In the genomic region with DNA sequence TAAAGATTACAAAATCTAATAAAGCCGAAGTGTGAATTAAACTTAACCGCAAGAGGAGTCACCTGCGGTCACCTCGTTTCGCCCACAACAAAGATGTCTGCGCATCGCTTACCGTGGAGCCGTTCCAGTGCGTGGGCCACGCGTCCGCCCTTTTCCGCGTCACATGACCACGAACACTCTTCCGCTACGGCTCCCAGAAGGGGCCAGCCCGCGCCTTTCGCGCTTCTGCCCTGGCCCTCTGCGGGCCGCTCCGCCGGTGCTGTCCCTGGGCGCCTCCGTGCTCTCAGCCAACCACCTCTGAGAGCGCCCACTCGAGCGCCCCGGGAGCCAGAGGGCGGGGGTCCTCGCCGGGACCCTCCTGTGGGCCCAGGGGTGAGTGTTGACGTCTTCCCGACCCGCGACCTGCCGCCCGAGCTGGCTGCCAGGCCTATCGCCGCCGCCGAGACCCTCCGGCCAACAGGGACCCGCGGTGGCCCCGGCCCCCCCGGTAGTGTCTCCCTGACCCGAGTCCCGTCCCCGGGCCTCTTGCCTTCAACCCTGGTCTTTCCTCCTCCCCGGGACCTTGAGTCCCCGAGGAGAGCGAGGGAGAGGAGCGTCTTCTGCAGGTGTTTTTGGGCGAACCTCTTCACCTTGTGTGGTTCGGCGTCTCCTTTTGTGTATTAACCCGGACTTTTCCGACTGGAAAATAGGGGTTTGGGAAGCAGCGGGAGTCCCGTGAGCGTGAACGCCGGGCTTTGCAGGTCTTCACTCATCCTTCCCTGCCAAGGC, we compare ENCODE assay signal across 8 cellular contexts. TPM values are rescaled to one million over a fixed set of nuclear protein-coding genes. Genes with fewer than 3 reads are reported as not detected.
DNase-seq lines count a peak whose midpoint lies in the region; ATAC-seq and TF ChIP-seq lines count a peak whose summit lies in the region.

TSS of gene MFF (plus strand) at position 196 of the 768 bp plus-strand sequence. CDS start 5,415 bp downstream, outside the sequence.

- no peaks in the 10 kb centered on the region for H3K27me3 ChIP-seq in BLaER1 treated with 17β-estradiol and CSF1 and Interleukin-3, amounts not matched to agents 10 nM and 100 nM
- no peaks in the 10 kb centered on the region for H3K27me3 ChIP-seq in colonic mucosa

- no peak for TF ChIP-seq CTCF in colonic mucosa (IDR thresholded peaks at IDR 0.05)

- peaks cover 0 to 28% (median 9%) of the 10 kb centered on the region in 11 experiments; a peak in 9 of 22 replicates for H4K20me1 ChIP-seq in BLaER1 treated with 17β-estradiol and CSF1 and Interleukin-3, amounts not matched to agents 10 nM and 100 nM

- H3K4me1 ChIP-seq in BLaER1 treated with 17β-estradiol and CSF1 and Interleukin-3, amounts not matched to agents 10 nM and 100 nM = peaks cover 22 to 48% (median 35%) of the 10 kb centered on the region in 10 experiments
- peaks cover 6% of the 10 kb centered on the region for H3K4me1 ChIP-seq in colonic mucosa

- peak within 1 kb of the TSS; percentile 83 to 99 (median 90) for H3K4me3 ChIP-seq in BLaER1 treated with 17β-estradiol and CSF1 and Interleukin-3, amounts not matched to agents 10 nM and 100 nM
- peak within 1 kb of the TSS; percentile 94 for H3K4me3 ChIP-seq in colonic mucosa

- peak within 1 kb of the TSS; percentile 86 to 98 (median 95) for H3K9ac ChIP-seq in BLaER1 treated with 17β-estradiol and CSF1 and Interleukin-3, amounts not matched to agents 10 nM and 100 nM
- H3K9ac ChIP-seq in colonic mucosa (ENCODE audit: low read depth in 2 of 2, low read length in 2 of 2) = peak within 1 kb of the TSS; percentile 92 to 94

- DNase-seq in GM19240 (ENCODE audit: insufficient read length, low spot score) (peak; percentile 90), NCI-H524 treated with DMSO at 0.1 percent for 48 hours (lab: John Stamatoyannopoulos, UW) (peak; percentile 71), colonic mucosa (peak; percentile 95), kidney tubule cell (ENCODE audit: low spot score) (peak; percentile 95)
- DNase-seq in activated CD4-positive, alpha-beta T cell treated with anti-CD3 and anti-CD28 coated beads for 48 hours = peak; percentile 96
- peak; percentile 70 to 92 (median 85) for DNase-seq in stimulated activated CD4-positive, alpha-beta T cell treated with anti-CD3 and anti-CD28 coated beads, Interleukin-1b, Interleukin-23, amount 100 ng/mL, for 24 hours (ENCODE audit: low read depth in 4 of 4, low spot score in 1 of 4)

- H3K9me3 ChIP-seq in BLaER1 treated with 17β-estradiol and CSF1 and Interleukin-3, amounts not matched to agents 10 nM and 100 nM (replicated peaks in 1 of 11) = peaks cover 12 to 35% (median 26%) of the 10 kb centered on the region in 11 experiments; a peak in 21 of 22 replicates
- H3K9me3 ChIP-seq in colonic mucosa = no peaks in the 10 kb centered on the region

- peaks cover 11 to 31% (median 19%) of the 10 kb centered on the region in 11 experiments; a peak in 21 of 22 replicates for H3K36me3 ChIP-seq in BLaER1 treated with 17β-estradiol and CSF1 and Interleukin-3, amounts not matched to agents 10 nM and 100 nM
- no peaks in the 10 kb centered on the region for H3K36me3 ChIP-seq in colonic mucosa

- ATAC-seq in HG03460 (IDR thresholded peaks at IDR 0.05; ENCODE audit: unreplicated experiment) = peak; percentile 97

- intact Hi-C loops in colonic mucosa (cut with DNase I) = no loop called here

- peak within 1 kb of the TSS; percentile 72 to 93 (median 88) for H3K4me2 ChIP-seq in BLaER1 treated with 17β-estradiol and CSF1 and Interleukin-3, amounts not matched to agents 10 nM and 100 nM

- H3K27ac ChIP-seq in BLaER1 treated with 17β-estradiol and CSF1 and Interleukin-3, amounts not matched to agents 10 nM and 100 nM = peak within 1 kb of the TSS; percentile 88 to 96 (median 94)
- H3K27ac ChIP-seq in colonic mucosa = peak within 1 kb of the TSS; percentile 85

RNA-seq across cellular contexts. Expression of gene MFF, which starts in this region (rescaled TPM):
- total RNA-seq in colonic mucosa = 10 to 100 TPM; 72.2 to 79.1 TPM

Comparison
In these comparisons a context has a peak if more than half of its experiments do, and no peak if none do; other contexts are left out.
1. Peak in every context shown above with its lines: DNase-seq, ATAC-seq, H3K4me3 ChIP-seq and H3K27ac ChIP-seq.